16 cellular contexts compared by ENCODE assay signal in the genomic region with DNA sequence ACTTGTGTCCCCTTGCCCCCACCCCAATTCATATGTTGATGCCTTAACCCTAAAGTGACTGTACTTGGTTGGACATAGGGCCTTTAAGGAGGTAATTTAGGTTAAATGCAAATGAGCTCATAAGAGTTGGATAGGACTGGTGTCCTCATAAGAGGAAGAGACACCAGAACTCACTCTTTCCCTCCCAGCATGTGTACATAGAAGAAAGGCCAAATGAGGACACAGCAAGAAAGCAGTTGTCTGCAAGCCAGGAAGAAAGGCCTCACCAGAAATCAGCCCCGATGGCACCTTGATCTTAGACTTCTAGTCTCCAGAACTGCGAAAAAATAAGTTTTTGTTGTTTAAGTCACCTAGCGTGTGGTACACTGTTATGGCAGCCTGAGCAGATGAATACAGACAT.
"Had no signal": no experiment of that assay in that cellular context is flagged by ENCODE, and none has a peak within 500 bp of the region (broad histone marks: within the 10 kb centered on the region; RNA-seq: fewer than 3 reads in every experiment).

No MANE protein-coding gene starts in this region.

- H3K27me3 ChIP-seq: ascending aorta, breast epithelium, dorsolateral prefrontal cortex, gastrocnemius medialis, heart left ventricle, thyroid gland, vagina had no signal

- H3K4me1 Mint-ChIP-seq: activated CD4-positive, alpha-beta T cell treated with anti-CD3 and anti-CD28 coated beads, Interleukin-2, amount 10 ng/mL, durations not matched to agents 7 days and 5 days had no signal

- H3K4me3 Mint-ChIP-seq: activated CD4-positive, alpha-beta T cell treated with anti-CD3 and anti-CD28 coated beads, Interleukin-2, amount 10 ng/mL, durations not matched to agents 7 days and 5 days; immature natural killer cell; natural killer cell treated with Interleukin-12 subunit alpha and Interleukin-12 subunit beta and Interleukin-15 and Interleukin-18, amount 100 ng/mL, for 72 hours; stimulated activated naive B cell treated with anti-CD40 and anti-IgM and Interleukin-4, amounts not matched to agents 10 μg/mL and 1 μg/mL and 100 μg/mL, for 72 hours had no signal

- DNase-seq: activated CD4-positive, alpha-beta T cell treated with anti-CD3 and anti-CD28 coated beads, Interleukin-2, amount 10 ng/mL, durations not matched to agents 7 days and 5 days; activated naive CD4-positive, alpha-beta T cell treated with Interleukin-2 at 50 U/mL for 16 hours; dorsolateral prefrontal cortex; erythroblast; gastrocnemius medialis; heart left ventricle; immature natural killer cell; mesendoderm; nucleus accumbens; stimulated activated CD4-positive, alpha-beta T cell treated with anti-CD3 and anti-CD28 coated beads, Interleukin-2, amount 100 ng/mL, for 48 hours; stimulated activated naive B cell treated with anti-CD40 and anti-IgM and Interleukin-4, amounts not matched to agents 10 μg/mL and 1 μg/mL and 100 μg/mL, for 72 hours; thyroid gland had no signal

- H3K27ac Mint-ChIP-seq: activated CD4-positive, alpha-beta T cell treated with anti-CD3 and anti-CD28 coated beads, Interleukin-2, amount 10 ng/mL, durations not matched to agents 7 days and 5 days; natural killer cell treated with Interleukin-12 subunit alpha and Interleukin-12 subunit beta and Interleukin-15 and Interleukin-18, amount 100 ng/mL, for 72 hours had no signal

- H3K4me1 ChIP-seq: breast epithelium had no signal

- H3K27ac ChIP-seq: ascending aorta, breast epithelium, dorsolateral prefrontal cortex, gastrocnemius medialis, heart left ventricle, thyroid gland, vagina had no signal

- H3K9me3 ChIP-seq: ascending aorta, breast epithelium, gastrocnemius medialis, heart left ventricle, thyroid gland, vagina had no signal

- H3K27me3 Mint-ChIP-seq: activated CD4-positive, alpha-beta T cell treated with anti-CD3 and anti-CD28 coated beads, Interleukin-2, amount 10 ng/mL, durations not matched to agents 7 days and 5 days; natural killer cell treated with Interleukin-12 subunit alpha and Interleukin-12 subunit beta and Interleukin-15 and Interleukin-18, amount 100 ng/mL, for 72 hours; stimulated activated naive B cell treated with anti-CD40 and anti-IgM and Interleukin-4, amounts not matched to agents 10 μg/mL and 1 μg/mL and 100 μg/mL, for 72 hours had no signal

- H3K36me3 ChIP-seq: breast epithelium, thyroid gland, vagina had no signal

- H3K4me3 ChIP-seq: ascending aorta, breast epithelium, dorsolateral prefrontal cortex, gastrocnemius medialis, heart left ventricle, thyroid gland, vagina had no signal

- ATAC-seq: gastrocnemius medialis; natural killer cell treated with Interleukin-12 subunit alpha and Interleukin-12 subunit beta and Interleukin-15 and Interleukin-18, amount 100 ng/mL, for 72 hours; stimulated activated naive B cell treated with anti-CD40 and anti-IgM and Interleukin-4, amounts not matched to agents 10 μg/mL and 1 μg/mL and 100 μg/mL, for 72 hours had no signal

- H3K9me3 Mint-ChIP-seq: activated CD4-positive, alpha-beta T cell treated with anti-CD3 and anti-CD28 coated beads, Interleukin-2, amount 10 ng/mL, durations not matched to agents 7 days and 5 days; immature natural killer cell; natural killer cell treated with Interleukin-12 subunit alpha and Interleukin-12 subunit beta and Interleukin-15 and Interleukin-18, amount 100 ng/mL, for 72 hours; stimulated activated naive B cell treated with anti-CD40 and anti-IgM and Interleukin-4, amounts not matched to agents 10 μg/mL and 1 μg/mL and 100 μg/mL, for 72 hours had no signal
